1 cellular context compared by ENCODE assay signal in genomic region chr16:67173808-67174705, GRCh38.
TF ChIP-seq lines count a peak whose summit lies in the region.

No MANE protein-coding gene starts in this region.

TF ChIP-seq in H1, 55 proteins besides CTCF, POLR2A, EP300 and RAD21:
- TF ChIP-seq SUZ12 (IDR thresholded peaks at IDR 0.05; ENCODE audit: low read length), result peak; percentile 92
- TF ChIP-seq NANOG (IDR thresholded peaks at IDR 0.05; ENCODE audit: insufficient read depth, low read depth, low read length, poor library complexity, severe bottlenecking), result no peak
- TF ChIP-seq E2F6 (IDR thresholded peaks at IDR 0.05), result peak; percentile 85
- peak; percentile 49 for TF ChIP-seq KDM4A (IDR thresholded peaks at IDR 0.05; ENCODE audit: low read depth, low read length, severe bottlenecking)
- TF ChIP-seq CEBPB (IDR thresholded peaks at IDR 0.05; ENCODE audit: low read depth, low read length), result no peak
- peak; percentile 80 for TF ChIP-seq EZH2 (IDR thresholded peaks at IDR 0.05; ENCODE audit: low read depth, low read length, severe bottlenecking)
- peak; percentile 89 for TF ChIP-seq MAX (IDR thresholded peaks at IDR 0.05)
- TF ChIP-seq RNF2 (IDR thresholded peaks at IDR 0.05; ENCODE audit: borderline replicate concordance, low read depth, low read length, missing control alignments, poor library complexity, severe bottlenecking), result peak; percentile 36
- TF ChIP-seq CTBP2 (IDR thresholded peaks at IDR 0.05; ENCODE audit: borderline replicate concordance, insufficient read depth, insufficient read length, low read length), result peak; percentile 12
